In the genomic region with DNA sequence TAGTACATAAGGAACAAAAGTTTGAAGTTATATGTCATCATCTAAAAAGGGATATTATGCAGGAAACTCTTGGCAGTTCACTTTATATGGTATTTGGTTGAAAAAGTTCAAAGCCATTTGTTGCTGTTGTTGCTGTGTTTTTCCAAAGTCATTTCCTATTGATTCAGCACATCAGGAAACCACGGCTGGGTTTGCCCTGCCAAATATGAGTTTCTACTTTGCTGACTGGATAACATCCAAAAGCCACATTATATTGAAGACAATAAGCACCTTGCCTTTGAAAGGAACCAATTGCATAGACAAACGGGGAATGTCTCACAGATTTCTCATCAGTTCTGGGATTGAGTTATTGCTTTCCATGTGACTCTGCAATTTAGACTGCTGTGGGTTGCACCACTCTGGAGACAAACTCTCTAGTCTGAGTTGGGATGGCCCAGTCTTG, we compare ENCODE assay signal across 11 cellular contexts.
DNase-seq lines count a peak whose midpoint lies in the region; ATAC-seq and TF ChIP-seq lines count a peak whose summit lies in the region.
"Had no signal": no experiment of that assay in that cellular context is flagged by ENCODE, and none has a peak within 500 bp of the region (broad histone marks: within the 10 kb centered on the region; RNA-seq: fewer than 3 reads in every experiment).

No MANE protein-coding gene starts in this region.

- peaks cover 17% of the 10 kb centered on the region for H3K4me1 Mint-ChIP-seq in MCF 10A (ENCODE audit: insufficient read depth, unreplicated experiment)

- H3K27me3 ChIP-seq in BJ (ENCODE audit: control insufficient read depth, insufficient read depth, low read length), result no peaks in the 10 kb centered on the region
- H3K27me3 ChIP-seq in transverse colon, result no peaks in the 10 kb centered on the region
- H3K27me3 ChIP-seq: right atrium auricular region had no signal

- no peaks in the 10 kb centered on the region for H3K4me1 ChIP-seq in transverse colon
- H3K4me1 ChIP-seq: right atrium auricular region had no signal

- no peaks in the 10 kb centered on the region for H3K27me3 Mint-ChIP-seq in MCF 10A (ENCODE audit: insufficient read depth, unreplicated experiment)

- in situ Hi-C loops in transverse colon (cut with MboI; ENCODE audit: low pct_ligation_motif_present in 1 of 4, low pct_unique_long_range_greater_than_20kb in 1 of 4, low sequenced_read_pairs in 3 of 4), result no loop called here

- WGBS in transverse colon (ENCODE audit: low coverage in 1 of 2), 2 donors, result 17 to 25% methylated on average over 1 to 2 of the region's 2 CpGs

- CTCF ChIA-PET in BJ (lab: Yijun Ruan, JAX), result no interaction called here
- CTCF ChIA-PET in MCF 10A (lab: Yijun Ruan, JAX), result no interaction called here

- H3K27ac Mint-ChIP-seq in MCF 10A (ENCODE audit: low read depth, unreplicated experiment), result no peak overlapping the region

- ATAC-seq in HG03108 (IDR thresholded peaks at IDR 0.05; ENCODE audit: unreplicated experiment) (no peak), HG03442 (IDR thresholded peaks at IDR 0.05; ENCODE audit: unreplicated experiment) (no peak)

- no peak for TF ChIP-seq POLR2A in transverse colon (IDR thresholded peaks at IDR 0.05)

- TF ChIP-seq CTCF in BJ (IDR thresholded peaks at IDR 0.05; ENCODE audit: insufficient read depth, low read depth, low read length), result no peak
- TF ChIP-seq CTCF in MCF 10A (IDR thresholded peaks at IDR 0.05; ENCODE audit: unreplicated experiment), result no peak
- TF ChIP-seq CTCF in transverse colon (IDR thresholded peaks at IDR 0.05), result no peak

- BruUV-seq in MCF 10A (replicated peaks; lab: Mats Ljungman, UMichigan), result no TSS peak

- TF ChIP-seq RAD21 in Ishikawa (IDR thresholded peaks at IDR 0.05; ENCODE audit: low read depth), result no peak

- no peaks in the 10 kb centered on the region for H3K36me3 Mint-ChIP-seq in MCF 10A (ENCODE audit: insufficient read depth, unreplicated experiment)

- H3K36me3 ChIP-seq in BJ (ENCODE audit: control insufficient read depth, insufficient read depth, low read length) (no peaks in the 10 kb centered on the region), transverse colon (no peaks in the 10 kb centered on the region)
- H3K36me3 ChIP-seq: right atrium auricular region had no signal

- POLR2A ChIA-PET in BJ (lab: Charles Lee), result no interaction called here
- POLR2A ChIA-PET in MCF 10A (lab: Yijun Ruan, JAX), result interaction anchor here (0.7 kb wide), 1 partner anchor 939 kb away, joined by 3 read pairs; no protein-coding TSS in a partner anchor

- TF ChIP-seq EP300 in Ishikawa (IDR thresholded peaks at IDR 0.05; ENCODE audit: borderline replicate concordance) (peak; percentile 97), transverse colon (IDR thresholded peaks at IDR 0.05; ENCODE audit: low read depth) (no peak)

- H3K9me3 Mint-ChIP-seq in MCF 10A (ENCODE audit: unreplicated experiment), result no peaks in the 10 kb centered on the region

- intact Hi-C loops in MCF 10A (cut with micrococcal nuclease) (no loop called here), transverse colon (cut with DNase I; ENCODE audit: low total_unique reads) (no loop called here)

- no peak overlapping the region for H3K4me3 ChIP-seq in BJ (ENCODE audit: low read depth, low read length)
- H3K4me3 ChIP-seq in transverse colon, result no peak overlapping the region
- H3K4me3 ChIP-seq: right atrium auricular region had no signal

- peak; percentile 26 for DNase-seq in BJ (ENCODE audit: low read depth)
- DNase-seq in MCF 10A (ENCODE audit: unreplicated experiment), result peak; percentile 90
- DNase-seq in iris pigment epithelial cell (ENCODE audit: low read depth), result peak; percentile 39
- DNase-seq in transverse colon, result no peak
- DNase-seq in D341Med (ENCODE audit: low spot score), result no peak
- DNase-seq: activated CD4-positive, alpha-beta T cell treated with anti-CD3 and anti-CD28 coated beads, Interleukin-2, amount 50 U/mL, for 1 hour; activated gamma-delta T cell treated with Interleukin-2 at 50 U/mL for 16 hours had no signal

- no peak overlapping the region for H3K4me3 Mint-ChIP-seq in MCF 10A (ENCODE audit: unreplicated experiment)

- no peaks in the 10 kb centered on the region for H3K9me3 ChIP-seq in transverse colon
- H3K9me3 ChIP-seq: right atrium auricular region had no signal

- no peak overlapping the region for H3K27ac ChIP-seq in transverse colon
- H3K27ac ChIP-seq: right atrium auricular region had no signal

TF ChIP-seq in Ishikawa, 13 proteins besides CTCF, POLR2A, EP300 and RAD21:
- TF ChIP-seq CREB1 (IDR thresholded peaks at IDR 0.05; ENCODE audit: low read depth) (no peak), FOXM1 (IDR thresholded peaks at IDR 0.05; ENCODE audit: borderline replicate concordance, low read depth) (peak; percentile 95), YY1 (IDR thresholded peaks at IDR 0.05; ENCODE audit: low read depth) (no peak), TCF12 (IDR thresholded peaks at IDR 0.05; ENCODE audit: low read depth) (peak; percentile 93), NFIC (IDR thresholded peaks at IDR 0.05) (peak; percentile 95), TEAD4 (IDR thresholded peaks at IDR 0.05) (peak; percentile 73), CEBPB (IDR thresholded peaks at IDR 0.05) (peak; percentile 74), EGR1 (IDR thresholded peaks at IDR 0.05) (no peak)
- TF ChIP-seq, protein P1, sequence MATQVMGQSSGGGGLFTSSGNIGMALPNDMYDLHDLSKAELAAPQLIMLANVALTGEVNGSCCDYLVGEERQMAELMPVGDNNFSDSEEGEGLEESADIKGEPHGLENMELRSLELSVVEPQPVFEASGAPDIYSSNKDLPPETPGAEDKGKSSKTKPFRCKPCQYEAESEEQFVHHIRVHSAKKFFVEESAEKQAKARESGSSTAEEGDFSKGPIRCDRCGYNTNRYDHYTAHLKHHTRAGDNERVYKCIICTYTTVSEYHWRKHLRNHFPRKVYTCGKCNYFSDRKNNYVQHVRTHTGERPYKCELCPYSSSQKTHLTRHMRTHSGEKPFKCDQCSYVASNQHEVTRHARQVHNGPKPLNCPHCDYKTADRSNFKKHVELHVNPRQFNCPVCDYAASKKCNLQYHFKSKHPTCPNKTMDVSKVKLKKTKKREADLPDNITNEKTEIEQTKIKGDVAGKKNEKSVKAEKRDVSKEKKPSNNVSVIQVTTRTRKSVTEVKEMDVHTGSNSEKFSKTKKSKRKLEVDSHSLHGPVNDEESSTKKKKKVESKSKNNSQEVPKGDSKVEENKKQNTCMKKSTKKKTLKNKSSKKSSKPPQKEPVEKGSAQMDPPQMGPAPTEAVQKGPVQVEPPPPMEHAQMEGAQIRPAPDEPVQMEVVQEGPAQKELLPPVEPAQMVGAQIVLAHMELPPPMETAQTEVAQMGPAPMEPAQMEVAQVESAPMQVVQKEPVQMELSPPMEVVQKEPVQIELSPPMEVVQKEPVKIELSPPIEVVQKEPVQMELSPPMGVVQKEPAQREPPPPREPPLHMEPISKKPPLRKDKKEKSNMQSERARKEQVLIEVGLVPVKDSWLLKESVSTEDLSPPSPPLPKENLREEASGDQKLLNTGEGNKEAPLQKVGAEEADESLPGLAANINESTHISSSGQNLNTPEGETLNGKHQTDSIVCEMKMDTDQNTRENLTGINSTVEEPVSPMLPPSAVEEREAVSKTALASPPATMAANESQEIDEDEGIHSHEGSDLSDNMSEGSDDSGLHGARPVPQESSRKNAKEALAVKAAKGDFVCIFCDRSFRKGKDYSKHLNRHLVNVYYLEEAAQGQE (IDR thresholded peaks at IDR 0.05; ENCODE audit: low read depth), result no peak
- TF ChIP-seq, protein P2, sequence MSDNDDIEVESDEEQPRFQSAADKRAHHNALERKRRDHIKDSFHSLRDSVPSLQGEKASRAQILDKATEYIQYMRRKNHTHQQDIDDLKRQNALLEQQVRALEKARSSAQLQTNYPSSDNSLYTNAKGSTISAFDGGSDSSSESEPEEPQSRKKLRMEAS (IDR thresholded peaks at IDR 0.05), result no peak
- TF ChIP-seq, protein P3, sequence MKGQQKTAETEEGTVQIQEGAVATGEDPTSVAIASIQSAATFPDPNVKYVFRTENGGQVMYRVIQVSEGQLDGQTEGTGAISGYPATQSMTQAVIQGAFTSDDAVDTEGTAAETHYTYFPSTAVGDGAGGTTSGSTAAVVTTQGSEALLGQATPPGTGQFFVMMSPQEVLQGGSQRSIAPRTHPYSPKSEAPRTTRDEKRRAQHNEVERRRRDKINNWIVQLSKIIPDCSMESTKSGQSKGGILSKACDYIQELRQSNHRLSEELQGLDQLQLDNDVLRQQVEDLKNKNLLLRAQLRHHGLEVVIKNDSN (IDR thresholded peaks at IDR 0.05), result peak; percentile 41; the same call in 1 of the 2 replicates

Comparison
In these comparisons a context has a peak if more than half of its experiments do, and no peak if none do; other contexts are left out.
1. DNase-seq: peak in BJ (single experiment), MCF 10A (single experiment) and iris pigment epithelial cell (single experiment); none in transverse colon (single experiment) and D341Med (single experiment).